ENCODE assay signal across 1 cellular context in the genomic region with DNA sequence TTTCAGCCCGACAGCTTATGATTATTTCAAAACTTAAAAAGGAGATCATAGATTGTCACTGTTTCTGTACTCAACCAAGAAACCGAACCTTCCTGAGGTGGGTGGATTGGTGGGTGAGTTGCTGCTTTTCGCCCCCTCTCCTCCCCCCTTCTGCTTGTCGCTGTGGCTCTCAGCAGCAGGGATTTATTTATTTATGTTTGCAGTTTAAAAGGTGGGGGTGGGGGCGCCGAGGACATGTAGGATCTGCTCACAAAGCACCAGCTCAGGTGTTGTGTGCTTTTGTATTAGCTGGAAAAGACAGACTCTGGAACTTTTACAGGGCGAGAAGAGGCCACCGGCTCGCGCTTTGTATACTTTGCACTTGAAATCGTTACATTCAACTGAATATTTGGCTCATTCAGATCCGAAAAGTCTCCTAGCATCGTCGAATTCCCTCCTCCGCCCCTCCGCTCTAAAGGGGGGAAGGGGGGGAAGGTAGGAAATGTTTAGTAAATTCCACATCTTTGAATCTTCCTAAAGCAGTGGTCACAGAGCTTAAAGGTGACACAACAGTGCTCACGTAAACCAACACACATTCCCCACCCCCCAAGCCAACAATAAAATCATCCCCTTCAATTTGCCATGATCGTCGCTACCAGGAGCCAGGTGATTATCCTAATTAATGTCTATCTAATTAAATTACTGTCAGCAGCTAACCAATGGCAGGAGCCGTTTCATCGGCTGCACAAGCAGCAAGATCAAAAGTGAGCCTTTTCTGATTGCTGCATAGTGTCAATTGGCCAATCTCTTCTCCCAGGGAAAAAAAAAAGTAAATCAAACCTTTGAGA.
TF ChIP-seq lines count a peak whose summit lies in the region.

No MANE protein-coding gene starts in this region.

TF ChIP-seq in endothelial cell of umbilical vein, 7 proteins besides CTCF, POLR2A, EP300 and RAD21 (continued from another document):
- TF ChIP-seq EZH2 (IDR thresholded peaks at IDR 0.05; ENCODE audit: borderline replicate concordance, low read depth, low read length, severe bottlenecking) (peak; percentile 55), POLR2AphosphoS5 (IDR thresholded peaks at IDR 0.05; ENCODE audit: insufficient read depth, low read depth, low read length) (no peak), JUN (IDR thresholded peaks at IDR 0.05; ENCODE audit: borderline replicate concordance, insufficient read depth, insufficient read length, low read depth) (no peak), GATA2 (IDR thresholded peaks at IDR 0.05; ENCODE audit: insufficient read depth, insufficient read length, low read depth, low read length) (no peak)
